In the genomic region with DNA sequence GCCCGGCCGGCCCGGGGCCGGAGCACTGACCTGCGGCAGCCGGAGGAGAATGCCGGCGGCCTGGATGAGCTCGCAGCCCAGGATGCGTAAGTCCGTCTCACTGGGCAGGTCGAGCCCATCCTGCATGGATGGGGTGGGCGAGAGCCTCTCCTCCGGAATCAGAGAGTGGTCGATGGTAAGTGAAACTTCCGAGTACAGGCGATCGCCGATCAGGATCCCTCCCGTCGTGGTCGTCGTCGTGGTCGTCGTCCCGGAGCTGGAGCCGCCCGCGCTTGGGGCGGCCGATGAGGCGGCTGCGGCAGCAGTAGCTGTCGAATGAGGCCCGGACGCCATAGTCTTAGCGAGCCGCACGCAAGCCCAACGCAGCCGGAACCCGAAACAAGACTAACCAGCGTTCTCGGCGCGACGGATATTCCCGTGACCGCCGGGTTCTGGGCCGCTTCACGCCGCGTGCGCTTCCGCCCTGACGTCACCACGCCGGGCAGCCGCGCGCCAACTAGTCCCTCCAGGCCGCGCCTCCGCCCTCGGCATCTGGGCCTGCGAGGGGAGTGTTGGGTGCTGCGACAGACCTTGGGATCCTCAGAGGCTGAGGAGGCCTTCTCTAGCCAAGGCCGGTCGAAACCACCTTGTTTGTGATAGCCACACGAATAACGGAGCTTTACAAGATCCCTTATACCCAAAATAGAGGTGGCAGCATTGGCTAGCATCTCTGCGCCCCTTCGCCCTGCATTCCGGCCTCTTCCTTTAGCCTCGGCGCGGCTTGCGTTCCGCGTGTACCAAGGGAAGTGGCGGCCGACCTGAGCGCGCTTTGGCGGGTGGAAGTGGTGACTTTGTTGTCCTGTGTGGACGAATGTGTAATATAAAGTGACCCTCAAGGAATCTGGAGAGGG, we compare ENCODE assay signal across 8 cellular contexts. TPM values are rescaled to one million over a fixed set of nuclear protein-coding genes. Genes with fewer than 3 reads are reported as not detected.
A peak's percentile ranks its signal among the peaks of the same experiment; 100 is the strongest.
DNase-seq lines count a peak whose midpoint lies in the region; ATAC-seq and TF ChIP-seq lines count a peak whose summit lies in the region.

Gene CCNL1, minus strand, starts transcription at position 386 of the 890 bp plus-strand sequence. Its CDS starts 53 bp downstream, at position 333.

- TF ChIP-seq POLR2A in vagina (IDR thresholded peaks at IDR 0.05) = peak in 1 of 2 donors; percentile 99

- no peaks in the 10 kb centered on the region for H3K9me3 ChIP-seq in vagina

- no peaks in the 10 kb centered on the region for H3K27me3 ChIP-seq in rectal smooth muscle tissue (ENCODE audit: control insufficient read depth, insufficient read depth, low read length)
- no peaks in the 10 kb centered on the region for H3K27me3 ChIP-seq in vagina

- ATAC-seq in GM18517 (IDR thresholded peaks at IDR 0.05; ENCODE audit: unreplicated experiment) (peak; percentile 81), HG03039 (IDR thresholded peaks at IDR 0.05; ENCODE audit: unreplicated experiment) (peak; percentile 75)

- H3K4me1 ChIP-seq in rectal smooth muscle tissue (ENCODE audit: control insufficient read depth, insufficient read depth, low read length) (peaks cover 33% of the 10 kb centered on the region), vagina (peaks cover 51% of the 10 kb centered on the region)

- TF ChIP-seq CTCF in astrocyte of the cerebellum (IDR thresholded peaks at IDR 0.05; ENCODE audit: low read depth, low read length, missing control alignments) (no peak), vagina (IDR thresholded peaks at IDR 0.05) (peak in 2 of 3 experiments; percentile 6 to 12)

- DNase-seq in NCI-H2081 (lab: John Stamatoyannopoulos, UW) = peak; percentile 99
- DNase-seq in T-helper 9 cell = peak; percentile 94
- DNase-seq in astrocyte of the cerebellum (ENCODE audit: low read depth) = peak; percentile 93
- DNase-seq in hepatic stellate cell (ENCODE audit: low spot score) = peak; percentile 90
- DNase-seq in vagina (ENCODE audit: extremely low spot score in 2 of 2) = peak in 1 of 2 donors; percentile 97

- intact Hi-C loops in vagina (cut with DNase I) = loop anchor here (1.0 kb wide), 1 partner anchor 15 kb away; no protein-coding TSS in a partner anchor

- H3K9ac ChIP-seq in rectal smooth muscle tissue (ENCODE audit: low read length) = peak within 1 kb of the TSS; percentile 100

- H3K4me3 ChIP-seq in astrocyte of the cerebellum (ENCODE audit: low read depth, low read length) (peak within 1 kb of the TSS; percentile 99), rectal smooth muscle tissue (ENCODE audit: low read length) (peak within 1 kb of the TSS; percentile 99), vagina (peak within 1 kb of the TSS; percentile 79 to 92)

- H3K27ac ChIP-seq in rectal smooth muscle tissue (ENCODE audit: low read depth, low read length) (peak within 1 kb of the TSS; percentile 99), vagina (peak within 1 kb of the TSS; percentile 99)

- in situ Hi-C loops in astrocyte of the cerebellum (cut with HindIII; ENCODE audit: low sequenced_read_pairs) = no loop called here

- H3K36me3 ChIP-seq in rectal smooth muscle tissue (ENCODE audit: control insufficient read depth, insufficient read depth, low read length) = peaks cover 3% of the 10 kb centered on the region
- peaks cover 0 to 37% of the 10 kb centered on the region in 2 donors for H3K36me3 ChIP-seq in vagina

RNA-seq across cellular contexts. Expression of gene CCNL1, which starts in this region (rescaled TPM):
- total RNA-seq in vagina = 269 TPM
